In genomic region chr17:57286372-57287105, GRCh38 we compare ENCODE assay signal across 13 cellular contexts. TPM values are rescaled to one million over a fixed set of nuclear protein-coding genes. Genes with fewer than 3 reads are reported as not detected.
DNase-seq lines count a peak whose midpoint lies in the region; ATAC-seq and TF ChIP-seq lines count a peak whose summit lies in the region.
"Had no signal": no experiment of that assay in that cellular context is flagged by ENCODE, and none has a peak within 500 bp of the region (broad histone marks: within the 10 kb centered on the region; RNA-seq: fewer than 3 reads in every experiment).

No MANE protein-coding gene starts in this region.

- POLR2A ChIA-PET in A673 (lab: Charles Lee; ENCODE audit: low non-redundant PET), result interaction anchor here (0.5 kb wide), 1 partner anchor 127 kb away, joined by 3 read pairs; no protein-coding TSS in a partner anchor

- H3K79me2 ChIP-seq in GM23338 (replicated peaks; ENCODE audit: insufficient read depth), result peaks cover 31% of the 10 kb centered on the region

- no peak for TF ChIP-seq EP300 in sigmoid colon (IDR thresholded peaks at IDR 0.05)

- H3K36me3 Mint-ChIP-seq in GM23338 (ENCODE audit: low read depth), result peaks cover under 1% of the 10 kb centered on the region; the same call in 1 of the 3 replicates

- WGBS in mesodermal cell (ENCODE audit: insufficient coverage in 2 of 2), 2 experiments, result 62 to 82% methylated on average over 14 to 16 of the region's 20 CpGs
- 88 to 91% methylated on average over 20 of the region's 20 CpGs for WGBS in sigmoid colon, 2 donors

- TF ChIP-seq CTCF in A673 (conservative IDR thresholded peaks at IDR 0.05; ENCODE audit: low read depth, low read length) (no peak), GM23338 (conservative IDR thresholded peaks at IDR 0.05; ENCODE audit: low read depth in 2 of 2) (no peak), VCaP (conservative IDR thresholded peaks at IDR 0.05) (no peak), sigmoid colon (IDR thresholded peaks at IDR 0.05) (no peak)

- H3K9me2 ChIP-seq in GM23338 (ENCODE audit: insufficient read depth), result no peaks in the 10 kb centered on the region

- peak overlapping the region; percentile 56 for H3K27ac Mint-ChIP-seq in GM23338

- H3K9me3 ChIP-seq in A673 (ENCODE audit: low read depth, low read length, poor library complexity, severe bottlenecking), result no peaks in the 10 kb centered on the region
- no peaks in the 10 kb centered on the region for H3K9me3 ChIP-seq in mesodermal cell (ENCODE audit: control insufficient read depth, low read length)
- H3K9me3 ChIP-seq in sigmoid colon, result no peaks in the 10 kb centered on the region
- no peaks in the 10 kb centered on the region for H3K9me3 ChIP-seq in effector memory CD4-positive, alpha-beta T cell (ENCODE audit: control insufficient read depth, low read length)
- H3K9me3 ChIP-seq: left lung had no signal

- TF ChIP-seq POLR2A in sigmoid colon (IDR thresholded peaks at IDR 0.05), result no peak

- ATAC-seq in GM23338 (peak; percentile 17), HG02759 (IDR thresholded peaks at IDR 0.05; ENCODE audit: unreplicated experiment) (no peak), GM19351 (IDR thresholded peaks at IDR 0.05; ENCODE audit: unreplicated experiment) (no peak)
- ATAC-seq: left lung had no signal

- H3K4me2 ChIP-seq in GM23338, result peak overlapping the region; percentile 65

- H3K36me3 ChIP-seq in A673 (ENCODE audit: insufficient read depth, low read length, poor library complexity, severe bottlenecking) (no peaks in the 10 kb centered on the region), GM23338 (ENCODE audit: insufficient read depth) (no peaks in the 10 kb centered on the region), mesodermal cell (ENCODE audit: control insufficient read depth, insufficient read depth, low read length) (peaks cover 83% of the 10 kb centered on the region), sigmoid colon (no peaks in the 10 kb centered on the region)
- peaks cover 9% of the 10 kb centered on the region for H3K36me3 ChIP-seq in effector memory CD4-positive, alpha-beta T cell (ENCODE audit: control insufficient read depth, insufficient read depth, low read length)
- H3K36me3 ChIP-seq: brain microvascular endothelial cell, left lung had no signal

- H3K4me3 ChIP-seq in A673 (ENCODE audit: low read depth, low read length, poor library complexity, severe bottlenecking), result no peak overlapping the region
- H3K4me3 ChIP-seq in GM23338, result no peak overlapping the region; the same call in 1 of the 2 replicates
- no peak overlapping the region for H3K4me3 ChIP-seq in mesodermal cell (ENCODE audit: extremely low read depth, insufficient read depth, low read length, poor library complexity, severe bottlenecking)
- H3K4me3 ChIP-seq in sigmoid colon, result no peak overlapping the region
- H3K4me3 ChIP-seq in effector memory CD4-positive, alpha-beta T cell (ENCODE audit: insufficient read depth, low read depth, low read length, poor library complexity, severe bottlenecking), result no peak overlapping the region
- H3K4me3 ChIP-seq: left lung had no signal

- CTCF ChIA-PET in A673 (lab: Charles Lee), result no interaction called here

- H2AFZ ChIP-seq in GM23338, result no peak overlapping the region

- H3K4me1 ChIP-seq in A673 (ENCODE audit: insufficient read depth, low read length, poor library complexity, severe bottlenecking), result peaks cover 39% of the 10 kb centered on the region
- peaks cover 61% of the 10 kb centered on the region for H3K4me1 ChIP-seq in GM23338 (ENCODE audit: insufficient read depth)
- H3K4me1 ChIP-seq in mesodermal cell (ENCODE audit: control insufficient read depth, insufficient read depth, low read length, poor library complexity, severe bottlenecking), result peaks cover 61% of the 10 kb centered on the region
- H3K4me1 ChIP-seq in sigmoid colon, result peaks cover 0 to 45% (median 37%) of the 10 kb centered on the region in 4 donors
- H3K4me1 ChIP-seq in effector memory CD4-positive, alpha-beta T cell (ENCODE audit: control insufficient read depth, insufficient read depth, low read length, poor library complexity, severe bottlenecking), result peaks cover 24% of the 10 kb centered on the region

- peak overlapping the region; percentile 34; the same call in 1 of the 3 replicates for H3K4me3 Mint-ChIP-seq in GM23338
- H3K4me3 Mint-ChIP-seq: CD8-positive, alpha-beta memory T cell had no signal

- no TSS peak for BruUV-seq in A673 (replicated peaks; lab: Mats Ljungman, UMichigan)

- no peaks in the 10 kb centered on the region for H3K27me3 ChIP-seq in A673 (replicated peaks; ENCODE audit: insufficient read depth, low read depth, low read length, poor library complexity)
- H3K27me3 ChIP-seq in GM23338 (ENCODE audit: insufficient read depth), result no peaks in the 10 kb centered on the region
- H3K27me3 ChIP-seq in sigmoid colon, result no peaks in the 10 kb centered on the region
- H3K27me3 ChIP-seq in effector memory CD4-positive, alpha-beta T cell (replicated peaks; ENCODE audit: control insufficient read depth, insufficient read depth, low read length, poor library complexity, severe bottlenecking), result no peaks in the 10 kb centered on the region
- H3K27me3 ChIP-seq: brain microvascular endothelial cell, left lung had no signal

- intact Hi-C loops in A673 (cut with micrococcal nuclease; ENCODE audit: unreplicated experiment) (no loop called here), sigmoid colon (cut with DNase I) (loop anchor here (5.0 kb wide), 1 partner anchor 321 kb away; no protein-coding TSS in a partner anchor)

- DNase-seq in A673 (ENCODE audit: low spot score), result peak; percentile 75
- DNase-seq in GM23338 (ENCODE audit: low spot score), result peak; percentile 32
- DNase-seq in sigmoid colon, result no peak
- DNase-seq in effector memory CD4-positive, alpha-beta T cell, result no peak
- DNase-seq: brain microvascular endothelial cell; CD8-positive, alpha-beta memory T cell; left lung; NCI-H446; posterior cingulate gyrus had no signal

- no peaks in the 10 kb centered on the region for H3K9me3 Mint-ChIP-seq in GM23338
- H3K9me3 Mint-ChIP-seq: CD8-positive, alpha-beta memory T cell had no signal

- H3K27ac ChIP-seq in A673 (ENCODE audit: low read depth, low read length, poor library complexity, severe bottlenecking) (no peak overlapping the region), GM23338 (ENCODE audit: low read depth) (peak overlapping the region; percentile 82), VCaP (peak overlapping the region; percentile 48), mesodermal cell (ENCODE audit: low read depth, low read length, severe bottlenecking) (peak overlapping the region; percentile 29), sigmoid colon (no peak overlapping the region)
- H3K27ac ChIP-seq in effector memory CD4-positive, alpha-beta T cell (ENCODE audit: insufficient read depth, low read length, poor library complexity, severe bottlenecking), result no peak overlapping the region
- H3K27ac ChIP-seq: brain microvascular endothelial cell, left lung had no signal

- H3F3A ChIP-seq in GM23338 (replicated peaks; ENCODE audit: low read depth), result 0 out of 2 replicates have a peak, but pooled peaks cover 4% of the 10 kb centered on the region

- peaks cover 6% of the 10 kb centered on the region for H3K27me3 Mint-ChIP-seq in GM23338 (ENCODE audit: insufficient read depth, low read depth, poor library complexity)
- H3K27me3 Mint-ChIP-seq: CD8-positive, alpha-beta memory T cell had no signal

- H3K4me1 Mint-ChIP-seq in GM23338, result peaks cover 77% of the 10 kb centered on the region

- H4K20me1 ChIP-seq in GM23338 (replicated peaks; ENCODE audit: insufficient read depth), result peaks cover 25% of the 10 kb centered on the region

TF ChIP-seq in GM23338, 12 proteins besides CTCF, POLR2A, EP300 and RAD21:
- no peak for TF ChIP-seq ZNF331 (CRISPR knock-in tag; IDR thresholded peaks at IDR 0.05; ENCODE audit: low read depth)
- 0 out of 2 replicates have a peak, but pooled peaks have one; percentile 5 for TF ChIP-seq NANOG (IDR thresholded peaks at IDR 0.05; ENCODE audit: borderline replicate concordance)

RNA-seq across cellular contexts. Expression of gene MSI2, which starts 30.2 kb away (rescaled TPM):
- total RNA-seq in A673 (2021) (108 and 111 TPM in 2 replicates), sigmoid colon (10 to 100 TPM; 19.5 to 25.8 (median 20.8) TPM)
- 34.0 and 41.8 TPM in 2 replicates for total RNA-seq in GM23338 (2014; rRNA removed; shearing (Covaris generic))
- polyA plus RNA-seq in GM23338 (2016; fragmentation: Nextera tagmentation; extraction: Ambion mirVana) (18.9 and 19.1 TPM in 2 replicates), sigmoid colon (10 to 100 TPM; 12.6 to 24.0 (median 22.2) TPM)
- polyA plus RNA-seq in mesodermal cell (2013, experiment 1 of 2), result 58.1 TPM
- 55.9 TPM for polyA plus RNA-seq in mesodermal cell (2013, experiment 2 of 2)

Comparison
In these comparisons a context has a peak if more than half of its experiments do, and no peak if none do; other contexts are left out.
1. DNase-seq: peak in A673 (single experiment) and GM23338 (single experiment); none in sigmoid colon (single experiment) and effector memory CD4-positive, alpha-beta T cell (0 of 3).
2. H3K27ac ChIP-seq: peak in GM23338 (single experiment), VCaP (single experiment) and mesodermal cell (single experiment); none in A673 (single experiment), sigmoid colon (0 of 4) and effector memory CD4-positive, alpha-beta T cell (single experiment).